19 cellular contexts compared by ENCODE assay signal in the genomic region with DNA sequence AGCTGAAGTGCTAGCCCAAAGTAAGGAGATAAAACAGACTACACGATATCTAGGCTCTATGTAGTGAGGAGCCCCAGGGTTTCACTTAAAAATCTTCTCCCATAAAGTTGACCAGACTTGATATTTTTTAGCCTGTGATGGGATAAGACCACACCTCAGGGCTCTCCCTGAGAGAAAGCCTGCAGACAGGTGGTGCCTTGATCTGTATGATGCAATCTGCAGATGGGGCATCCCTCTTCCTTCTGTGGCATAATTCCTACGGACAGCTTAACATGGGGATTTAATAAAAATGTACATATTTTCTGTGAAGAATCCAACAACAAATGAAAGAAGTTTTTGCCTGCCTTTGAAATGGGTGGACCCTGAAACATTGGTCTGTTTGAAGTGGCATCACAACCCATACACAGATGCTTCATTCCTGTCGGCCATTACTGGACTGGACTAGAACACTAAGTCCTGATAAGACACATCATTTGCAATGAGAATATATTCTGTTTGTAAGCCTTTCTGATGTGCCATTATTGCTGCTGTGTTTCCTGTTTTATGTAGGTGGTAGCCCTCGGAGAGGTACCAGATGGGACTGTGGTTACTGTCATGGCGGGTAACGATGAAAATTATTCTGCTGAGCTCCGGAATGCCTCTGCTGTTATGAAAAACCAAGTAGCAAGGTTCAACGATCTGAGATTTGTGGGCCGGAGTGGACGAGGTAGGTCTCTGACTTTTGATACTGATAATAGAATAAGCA. TPM values are rescaled to one million over a fixed set of nuclear protein-coding genes. Genes with fewer than 3 reads are reported as not detected.
A peak's percentile ranks its signal among the peaks of the same experiment; 100 is the strongest.
DNase-seq lines count a peak whose midpoint lies in the region; ATAC-seq and TF ChIP-seq lines count a peak whose summit lies in the region.
"Had no signal": no experiment of that assay in that cellular context is flagged by ENCODE, and none has a peak within 500 bp of the region (broad histone marks: within the 10 kb centered on the region; RNA-seq: fewer than 3 reads in every experiment).

No MANE protein-coding gene starts in this region.

- H3K4me3 ChIP-seq in Panc1 (ENCODE audit: low read depth in 2 of 2, low read length in 2 of 2): no peak overlapping the region
- H3K4me3 ChIP-seq: left lung, mucosa of descending colon, right lobe of liver, SJCRH30 had no signal

- POLR2A ChIA-PET in Panc1 (lab: Charles Lee): no interaction called here
- POLR2A ChIA-PET in activated naive CD8-positive, alpha-beta T cell treated with anti-CD3 and anti-CD28 coated beads, Interleukin-2, amount 10 ng/mL, durations not matched to agents 7 days and 5 days (lab: Charles Lee): no interaction called here

- H3K36me3 ChIP-seq in Panc1 (ENCODE audit: control insufficient read depth, insufficient read depth, low read length): peaks cover 4% of the 10 kb centered on the region; the same call in 1 of the 2 replicates
- H3K36me3 ChIP-seq: left lung, right lobe of liver had no signal

- intact Hi-C loops in Panc1 (cut with micrococcal nuclease; ENCODE audit: unreplicated experiment): no loop called here
- intact Hi-C loops in left cardiac atrium (cut with DNase I): no loop called here

- TF ChIP-seq CTCF in Panc1 (IDR thresholded peaks at IDR 0.05) (no peak), osteocyte (IDR thresholded peaks at IDR 0.05) (no peak)

- no peak for DNase-seq in activated CD8-positive, alpha-beta memory T cell treated with anti-CD3 and anti-CD28 coated beads, Interleukin-2, amount 10 ng/mL, durations not matched to agents 7 days and 5 days
- DNase-seq in activated CD8-positive, alpha-beta memory T cell treated with anti-CD3 and anti-CD28 coated beads, Interleukin-2, amount 50 U/mL, for 4 hours: no peak
- no peak for DNase-seq in Panc1 (ENCODE audit: low read depth, low spot score)
- no peak for DNase-seq in activated naive CD8-positive, alpha-beta T cell treated with anti-CD3 and anti-CD28 coated beads, Interleukin-2, amount 10 ng/mL, durations not matched to agents 7 days and 5 days
- no peak for DNase-seq in osteocyte (ENCODE audit: extremely low spot score, unreplicated experiment)
- no peak for DNase-seq in NK-92 treated with Interleukin-12 subunit alpha and Interleukin-12 subunit beta, amount 100 ng/mL, for 24 hours (lab: John Stamatoyannopoulos, UW)
- no peak for DNase-seq in NOMO-1 treated with DMSO at 0.1 percent for 48 hours (lab: John Stamatoyannopoulos, UW; ENCODE audit: unreplicated experiment)
- DNase-seq in left cardiac atrium: no peak
- DNase-seq: activated gamma-delta T cell; EL; foreskin keratinocyte; left lung; mucosa of descending colon; NCI-H345; occipital lobe; right lobe of liver; stimulated activated CD4-positive, alpha-beta T cell treated with anti-CD3 and anti-CD28 coated beads, Interleukin-1b, Interleukin-23, amount 100 ng/mL, for 48 hours had no signal

- H3K9me3 Mint-ChIP-seq in activated CD8-positive, alpha-beta memory T cell treated with anti-CD3 and anti-CD28 coated beads, Interleukin-2, amount 10 ng/mL, durations not matched to agents 7 days and 5 days (ENCODE audit: low read depth): no peaks in the 10 kb centered on the region
- H3K9me3 Mint-ChIP-seq in activated naive CD8-positive, alpha-beta T cell treated with anti-CD3 and anti-CD28 coated beads, Interleukin-2, amount 10 ng/mL, durations not matched to agents 7 days and 5 days: no peaks in the 10 kb centered on the region
- H3K9me3 Mint-ChIP-seq in osteocyte (ENCODE audit: unreplicated experiment): no peaks in the 10 kb centered on the region

- H3K4me1 ChIP-seq in Panc1 (ENCODE audit: control insufficient read depth, insufficient read depth, low read length): peaks cover 4% of the 10 kb centered on the region; the same call in 1 of the 2 replicates
- H3K4me1 ChIP-seq: right lobe of liver had no signal

- no peak for ATAC-seq in activated CD8-positive, alpha-beta memory T cell treated with anti-CD3 and anti-CD28 coated beads, Interleukin-2, amount 10 ng/mL, durations not matched to agents 7 days and 5 days
- ATAC-seq in Panc1 (no peak), left cardiac atrium (no peak)
- ATAC-seq in activated naive CD8-positive, alpha-beta T cell treated with anti-CD3 and anti-CD28 coated beads, Interleukin-2, amount 10 ng/mL, durations not matched to agents 7 days and 5 days (ENCODE audit: low read depth): no peak
- ATAC-seq: foreskin keratinocyte, HCT116, left lung, mucosa of descending colon, right lobe of liver had no signal

- peak overlapping the region; percentile 71 for H3K27ac Mint-ChIP-seq in activated CD8-positive, alpha-beta memory T cell treated with anti-CD3 and anti-CD28 coated beads, Interleukin-2, amount 10 ng/mL, durations not matched to agents 7 days and 5 days
- H3K27ac Mint-ChIP-seq in activated naive CD8-positive, alpha-beta T cell treated with anti-CD3 and anti-CD28 coated beads, Interleukin-2, amount 10 ng/mL, durations not matched to agents 7 days and 5 days: peak overlapping the region; percentile 9
- peak overlapping the region; percentile 23 for H3K27ac Mint-ChIP-seq in osteocyte (ENCODE audit: unreplicated experiment)

- in situ Hi-C loops in Panc1 (cut with HindIII; ENCODE audit: low pct_unique_long_range_greater_than_20kb, low sequenced_read_pairs): no loop called here

- H3K4me1 Mint-ChIP-seq in activated CD8-positive, alpha-beta memory T cell treated with anti-CD3 and anti-CD28 coated beads, Interleukin-2, amount 10 ng/mL, durations not matched to agents 7 days and 5 days: peaks cover 50% of the 10 kb centered on the region
- H3K4me1 Mint-ChIP-seq in activated naive CD8-positive, alpha-beta T cell treated with anti-CD3 and anti-CD28 coated beads, Interleukin-2, amount 10 ng/mL, durations not matched to agents 7 days and 5 days: peaks cover 26% of the 10 kb centered on the region
- H3K4me1 Mint-ChIP-seq in osteocyte (ENCODE audit: unreplicated experiment): peaks cover 79% of the 10 kb centered on the region

- peak overlapping the region; percentile 45; the same call in 1 of the 2 replicates for H3K27ac ChIP-seq in Panc1 (ENCODE audit: low read length)
- H3K27ac ChIP-seq: foreskin keratinocyte, left lung, right lobe of liver, SJCRH30 had no signal

- no TSS peak for BruUV-seq in Panc1 (replicated peaks; lab: Mats Ljungman, UMichigan)

- no peaks in the 10 kb centered on the region for H3K9me3 ChIP-seq in Panc1 (ENCODE audit: control insufficient read depth, insufficient read depth, low read depth, low read length)
- H3K9me3 ChIP-seq: left lung, mucosa of descending colon, right lobe of liver, SJCRH30 had no signal

- H3K36me3 Mint-ChIP-seq in activated CD8-positive, alpha-beta memory T cell treated with anti-CD3 and anti-CD28 coated beads, Interleukin-2, amount 10 ng/mL, durations not matched to agents 7 days and 5 days: peaks cover 20% of the 10 kb centered on the region
- peaks cover 5% of the 10 kb centered on the region for H3K36me3 Mint-ChIP-seq in activated naive CD8-positive, alpha-beta T cell treated with anti-CD3 and anti-CD28 coated beads, Interleukin-2, amount 10 ng/mL, durations not matched to agents 7 days and 5 days
- H3K36me3 Mint-ChIP-seq in osteocyte (ENCODE audit: unreplicated experiment): peaks cover 26% of the 10 kb centered on the region

- CTCF ChIA-PET in activated CD8-positive, alpha-beta memory T cell treated with anti-CD3 and anti-CD28 coated beads, Interleukin-2, amount 10 ng/mL, durations not matched to agents 7 days and 5 days (lab: Charles Lee): interaction anchor here (0.6 to 0.8 kb wide), 2 partner anchors 12 to 77 kb away, joined by 3 to 5 read pairs; no protein-coding TSS in a partner anchor
- CTCF ChIA-PET in Panc1 (lab: Charles Lee): no interaction called here

- no peaks in the 10 kb centered on the region for H3K27me3 Mint-ChIP-seq in activated CD8-positive, alpha-beta memory T cell treated with anti-CD3 and anti-CD28 coated beads, Interleukin-2, amount 10 ng/mL, durations not matched to agents 7 days and 5 days
- no peaks in the 10 kb centered on the region for H3K27me3 Mint-ChIP-seq in activated naive CD8-positive, alpha-beta T cell treated with anti-CD3 and anti-CD28 coated beads, Interleukin-2, amount 10 ng/mL, durations not matched to agents 7 days and 5 days
- no peaks in the 10 kb centered on the region for H3K27me3 Mint-ChIP-seq in osteocyte (ENCODE audit: unreplicated experiment)

- H3K27me3 ChIP-seq in Panc1 (ENCODE audit: control insufficient read depth, insufficient read depth, low read length): no peaks in the 10 kb centered on the region
- H3K27me3 ChIP-seq: foreskin keratinocyte, left lung, right lobe of liver, SJCRH30 had no signal

- H3K4me3 Mint-ChIP-seq in activated CD8-positive, alpha-beta memory T cell treated with anti-CD3 and anti-CD28 coated beads, Interleukin-2, amount 10 ng/mL, durations not matched to agents 7 days and 5 days: peak overlapping the region; percentile 51
- H3K4me3 Mint-ChIP-seq in activated naive CD8-positive, alpha-beta T cell treated with anti-CD3 and anti-CD28 coated beads, Interleukin-2, amount 10 ng/mL, durations not matched to agents 7 days and 5 days: peak overlapping the region; percentile 34
- H3K4me3 Mint-ChIP-seq in osteocyte (ENCODE audit: unreplicated experiment): no peak overlapping the region

RNA-seq across cellular contexts. Expression of a gene that starts 53.8 kb away (rescaled TPM):
- total RNA-seq in activated CD8-positive, alpha-beta memory T cell treated with anti-CD3 and anti-CD28 coated beads, Interleukin-2, amount 10 ng/mL, durations not matched to agents 7 days and 5 days: 10 to 100 TPM in 1 of 2 experiments, 1 to 10 TPM in 1; 8.2 to 11.7 TPM
- total RNA-seq in Panc1 (2021; ENCODE audit: unreplicated experiment): 11.0 TPM
- polyA plus RNA-seq in Panc1 (2012; ENCODE audit: insufficient read length): 13.6 TPM
- total RNA-seq in activated naive CD8-positive, alpha-beta T cell treated with anti-CD3 and anti-CD28 coated beads, Interleukin-2, amount 10 ng/mL, durations not matched to agents 7 days and 5 days: 10 to 100 TPM; 10.1 to 11.6 TPM
- 13.2 and 15.1 TPM in 2 replicates for total RNA-seq in osteocyte
- 1 to 10 TPM; 3.2 to 4.3 TPM for total RNA-seq in left cardiac atrium

Comparison
In these comparisons a context has a peak if more than half of its experiments do, and no peak if none do; other contexts are left out.
1. H3K27ac Mint-ChIP-seq: peak in every context shown above with its lines; median percentile 71 in activated CD8-positive, alpha-beta memory T cell treated with anti-CD3 and anti-CD28 coated beads, Interleukin-2, amount 10 ng/mL, durations not matched to agents 7 days and 5 days; 23 in osteocyte; 9 in activated naive CD8-positive, alpha-beta T cell treated with anti-CD3 and anti-CD28 coated beads, Interleukin-2, amount 10 ng/mL, durations not matched to agents 7 days and 5 days.